Comparison of ENCODE assay signal across 16 cellular contexts in genomic region chr17:66464921-66465320, GRCh38.
"Had no signal": no experiment of that assay in that cellular context is flagged by ENCODE, and none has a peak within 500 bp of the region (broad histone marks: within the 10 kb centered on the region; RNA-seq: fewer than 3 reads in every experiment).

No MANE protein-coding gene starts in this region.

- H3K27ac ChIP-seq: right atrium auricular region, suprapubic skin had no signal

- H3K36me3 Mint-ChIP-seq: immature natural killer cell, type B pancreatic cell had no signal

- H3K27ac Mint-ChIP-seq: endodermal cell, nephron, progenitor cell of endocrine pancreas, type B pancreatic cell had no signal

- H3K4me3 ChIP-seq: right atrium auricular region, skin epidermis, suprapubic skin had no signal

- H3K9me3 Mint-ChIP-seq: endodermal cell; immature natural killer cell; nephron; stimulated activated naive CD8-positive, alpha-beta T cell treated with anti-CD3 and anti-CD28 coated beads, Interleukin-15, Interleukin-2, amounts not matched to agents 100 ng/mL and 50 ng/mL, for 24 hours; type B pancreatic cell had no signal

- H3K4me3 Mint-ChIP-seq: endodermal cell; immature natural killer cell; nephron; stimulated activated naive CD8-positive, alpha-beta T cell treated with anti-CD3 and anti-CD28 coated beads, Interleukin-15, Interleukin-2, amounts not matched to agents 100 ng/mL and 50 ng/mL, for 24 hours; type B pancreatic cell had no signal

- FAIRE-seq: frontal cortex had no signal

- H3K27me3 Mint-ChIP-seq: progenitor cell of endocrine pancreas; stimulated activated naive CD8-positive, alpha-beta T cell treated with anti-CD3 and anti-CD28 coated beads, Interleukin-15, Interleukin-2, amounts not matched to agents 100 ng/mL and 50 ng/mL, for 24 hours; type B pancreatic cell had no signal

- H3K36me3 ChIP-seq: right atrium auricular region, suprapubic skin had no signal

- DNase-seq: activated CD4-positive, alpha-beta T cell treated with anti-CD3 and anti-CD28 coated beads, Interleukin-2, amount 50 U/mL, for 1 hour; activated CD8-positive, alpha-beta memory T cell treated with anti-CD3 and anti-CD28 coated beads for 24 hours; activated naive CD4-positive, alpha-beta T cell; endodermal cell; head of caudate nucleus; immature natural killer cell; nucleus accumbens; stimulated activated CD4-positive, alpha-beta T cell treated with anti-CD3 and anti-CD28 coated beads, Interleukin-4, amount 100 ng/mL, for 4 hours had no signal

- H3K27me3 ChIP-seq: right atrium auricular region, suprapubic skin had no signal

- H3K9me3 ChIP-seq: right atrium auricular region, suprapubic skin had no signal
